11 cellular contexts compared by ENCODE assay signal in genomic region chr4:140689628-140690027, GRCh38.
"Had no signal": no experiment of that assay in that cellular context is flagged by ENCODE, and none has a peak within 500 bp of the region (broad histone marks: within the 10 kb centered on the region; RNA-seq: fewer than 3 reads in every experiment).

No MANE protein-coding gene starts in this region.

- H3K4me3 Mint-ChIP-seq: activated naive CD8-positive, alpha-beta T cell; activated T-cell treated with anti-CD3 and anti-CD28 coated beads, Interleukin-2, amount 50 U/mL, for 24 hours had no signal

- H3K36me3 Mint-ChIP-seq: activated naive CD8-positive, alpha-beta T cell had no signal

- H3K27ac Mint-ChIP-seq: activated naive CD8-positive, alpha-beta T cell; activated T-cell treated with anti-CD3 and anti-CD28 coated beads, Interleukin-2, amount 50 U/mL, for 24 hours had no signal

- H3K27ac ChIP-seq: foreskin keratinocyte, parathyroid adenoma, skin epidermis, transverse colon had no signal

- H3K4me1 ChIP-seq: parathyroid adenoma had no signal

- H3K9ac ChIP-seq: parathyroid adenoma had no signal

- H3K9me3 ChIP-seq: transverse colon had no signal

- ATAC-seq: activated CD4-positive, CD25-positive, alpha-beta regulatory T cell treated with anti-CD3 and anti-CD28 coated beads, Interleukin-2, amount 50 U/mL, for 24 hours had no signal

- H3K9me3 Mint-ChIP-seq: activated T-cell treated with anti-CD3 and anti-CD28 coated beads, Interleukin-2, amount 50 U/mL, for 24 hours had no signal

- H3K4me3 ChIP-seq: dorsolateral prefrontal cortex, skin epidermis, transverse colon had no signal

- FAIRE-seq: islet of Langerhans had no signal

- DNase-seq: activated effector memory CD4-positive, alpha-beta T cell treated with Interleukin-2 at 50 U/mL for 16 hours; activated T-cell treated with anti-CD3 and anti-CD28 coated beads, Interleukin-2, amount 50 U/mL, for 24 hours; dorsolateral prefrontal cortex; head of caudate nucleus; transverse colon had no signal

- H3K36me3 ChIP-seq: transverse colon had no signal
